In genomic region chr6:16239090-16239797, GRCh38 we compare ENCODE assay signal across 8 cellular contexts. TPM values are rescaled to one million over a fixed set of nuclear protein-coding genes. Genes with fewer than 3 reads are reported as not detected.
DNase-seq lines count a peak whose midpoint lies in the region; ATAC-seq, FAIRE-seq and TF ChIP-seq lines count a peak whose summit lies in the region.

No MANE protein-coding gene starts in this region.

- POLR2A ChIA-PET in K562 (lab: Yijun Ruan, JAX) = interaction anchor here (0.5 to 7.5 kb wide), 16 partner anchors 9 to 1826 kb away, joined by 3 to 116 read pairs (median 5); no protein-coding TSS in a partner anchor

- H3K9me1 ChIP-seq in K562 (ENCODE audit: control insufficient read depth, insufficient read depth, low read length) = no peaks in the 10 kb centered on the region

- BruUV-seq in K562 (replicated peaks; lab: Mats Ljungman, UMichigan) = no TSS peak

- CTCF ChIA-PET in K562 (lab: Yijun Ruan, JAX; ENCODE audit: low intra/inter-chr PET ratio) = interaction anchor here (0.7 kb wide), 1 partner anchor 213 kb away, joined by 3 read pairs; no protein-coding TSS in a partner anchor

- 4% methylated on average over 27 of the region's 27 CpGs for WGBS in K562 (ENCODE audit: insufficient coverage, low coverage, missing lambda C conversion rate)
- 4% methylated on average over 27 of the region's 27 CpGs for WGBS in prostate gland

- intact Hi-C loops in K562 (cut with micrococcal nuclease) = loop anchor here (1.0 to 2.0 kb wide), 2 partner anchors 24 to 26 kb away; no protein-coding TSS in a partner anchor
- intact Hi-C loops in prostate gland (cut with DNase I) = loop anchor here (2.0 kb wide), 1 partner anchor 38 kb away; no protein-coding TSS in a partner anchor

- peak overlapping the region; percentile 78 for H2AFZ ChIP-seq in K562 (ENCODE audit: low read depth, low read length)

- no peak for TF ChIP-seq EP300 in K562 (IDR thresholded peaks at IDR 0.05; ENCODE audit: low read length)

- H3K4me2 ChIP-seq in K562 (ENCODE audit: insufficient read depth, low read length) = peak overlapping the region; percentile 91

- H3K27me3 ChIP-seq in K562 (ENCODE audit: control insufficient read depth in 2 of 2, insufficient read depth in 2 of 2, low read length in 2 of 2) = no peaks in the 10 kb centered on the region
- H3K27me3 ChIP-seq in prostate gland (replicated peaks; ENCODE audit: insufficient read depth) = no peaks in the 10 kb centered on the region

- H3K9ac ChIP-seq in K562 (ENCODE audit: insufficient read depth in 1 of 2, low read depth in 2 of 2, low read length in 2 of 2) = peak overlapping the region; percentile 86 to 96

- H3K9me3 ChIP-seq in K562 (replicated peaks; ENCODE audit: control insufficient read depth, insufficient read depth, low read depth, low read length) (no peaks in the 10 kb centered on the region), prostate gland (no peaks in the 10 kb centered on the region)

- TF ChIP-seq CTCF in AG09309 (IDR thresholded peaks at IDR 0.05; ENCODE audit: control insufficient read depth, insufficient read depth, low read depth, low read length, missing control alignments) (peak; percentile 42), K562 (IDR thresholded peaks at IDR 0.05 in 2 of 3, conservative IDR thresholded peaks at IDR 0.05 in 1 of 3; ENCODE audit: insufficient read depth in 2 of 3, low read depth in 1 of 3, low read length in 3 of 3) (peak; percentile 44 to 48 (median 47); a peak in 4 of 6 replicates), prostate gland (IDR thresholded peaks at IDR 0.05) (peak in 3 of 4 experiments; percentile 6 to 73 (median 68))

- H3K4me3 ChIP-seq in AG09309 (ENCODE audit: control insufficient read depth, low read depth, low read length) (peak overlapping the region; percentile 80), K562 (peak overlapping the region; percentile 58), prostate gland (peak overlapping the region; percentile 53 to 55)

- peaks cover 48 to 58% of the 10 kb centered on the region in 2 experiments for H3K4me1 ChIP-seq in K562 (replicated peaks in 1 of 2; ENCODE audit: control insufficient read depth in 2 of 2, insufficient read depth in 2 of 2, low read length in 2 of 2)
- H3K4me1 ChIP-seq in prostate gland (replicated peaks) = peaks cover 9% of the 10 kb centered on the region

- peaks cover 61% of the 10 kb centered on the region for H3K79me2 ChIP-seq in K562 (ENCODE audit: control insufficient read depth, insufficient read depth, low read length)

- FAIRE-seq in K562 (lab: Jason Lieb, UNC) = peak; percentile 54

- peak overlapping the region; percentile 72 for H3K27ac ChIP-seq in K562 (ENCODE audit: extremely low read depth, low read depth, low read length)
- H3K27ac ChIP-seq in prostate gland = peak overlapping the region; percentile 83 to 86

- in situ Hi-C loops in K562 (cut with MboI) = no loop called here

- H4K20me1 ChIP-seq in K562 (replicated peaks; ENCODE audit: control insufficient read depth, insufficient read depth, low read length) = 0 out of 2 replicates have a peak, but pooled peaks cover 4% of the 10 kb centered on the region

- no peak; the same call in 1 of the 2 replicates for TF ChIP-seq POLR2A in K562 (conservative IDR thresholded peaks at IDR 0.05)
- peak; percentile 30 for TF ChIP-seq POLR2A in prostate gland (IDR thresholded peaks at IDR 0.05)

- TF ChIP-seq RAD21 in K562 (CRISPR knock-in tag; conservative IDR thresholded peaks at IDR 0.05 in 1 of 2, IDR thresholded peaks at IDR 0.05 in 1 of 2) = peak in 1 of 2 experiments; percentile 34; a peak in 3 of 4 replicates

- DNase-seq in AG09309 (ENCODE audit: low read depth) (no peak), NCI-H82 treated with DMSO at 0.1 percent for 48 hours (lab: John Stamatoyannopoulos, UW; ENCODE audit: unreplicated experiment) (peak; percentile 7), K562 (ENCODE audit: extremely low read depth in 1 of 4, low spot score in 3 of 4) (peak in 3 of 4 experiments; percentile 37 to 73 (median 55)), hypothalamus (lab: John Stamatoyannopoulos, UW) (peak in 45 of 51 donors; percentile 26 to 80 (median 58)), prostate gland (ENCODE audit: low spot score) (peak; percentile 86)

- ATAC-seq in GM19351 (IDR thresholded peaks at IDR 0.05; ENCODE audit: unreplicated experiment) (peak; percentile 3), K562 (peak; percentile 50), GM18867 (IDR thresholded peaks at IDR 0.05; ENCODE audit: unreplicated experiment) (no peak), GM19455 (IDR thresholded peaks at IDR 0.05; ENCODE audit: unreplicated experiment) (no peak)

- H3K36me3 ChIP-seq in K562 (ENCODE audit: control insufficient read depth, insufficient read depth, low read length) = peaks cover 13% of the 10 kb centered on the region; the same call in 2 of the 3 replicates
- no peaks in the 10 kb centered on the region for H3K36me3 ChIP-seq in prostate gland

TF ChIP-seq in K562, 482 proteins besides CTCF, POLR2A, EP300 and RAD21 (continues in another document):
- TF ChIP-seq ZNF140 (CRISPR knock-in tag; IDR thresholded peaks at IDR 0.05) = no peak
- TF ChIP-seq NRF1 (conservative IDR thresholded peaks at IDR 0.05 in 1 of 2, IDR thresholded peaks at IDR 0.05 in 1 of 2) = peak; percentile 28 to 32; a peak in 1 of 4 replicates
- TF ChIP-seq ZNF79 (CRISPR knock-in tag; IDR thresholded peaks at IDR 0.05; ENCODE audit: low read depth) = no peak
- TF ChIP-seq, protein P1, sequence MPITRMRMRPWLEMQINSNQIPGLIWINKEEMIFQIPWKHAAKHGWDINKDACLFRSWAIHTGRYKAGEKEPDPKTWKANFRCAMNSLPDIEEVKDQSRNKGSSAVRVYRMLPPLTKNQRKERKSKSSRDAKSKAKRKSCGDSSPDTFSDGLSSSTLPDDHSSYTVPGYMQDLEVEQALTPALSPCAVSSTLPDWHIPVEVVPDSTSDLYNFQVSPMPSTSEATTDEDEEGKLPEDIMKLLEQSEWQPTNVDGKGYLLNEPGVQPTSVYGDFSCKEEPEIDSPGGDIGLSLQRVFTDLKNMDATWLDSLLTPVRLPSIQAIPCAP (CRISPR knock-in tag; IDR thresholded peaks at IDR 0.05; ENCODE audit: borderline replicate concordance) = 0 out of 2 replicates have a peak, but pooled peaks have one; percentile 68
- TF ChIP-seq E2F8 (IDR thresholded peaks at IDR 0.05; ENCODE audit: low read depth, partially characterized antibody) = no peak
- TF ChIP-seq, protein P2, sequence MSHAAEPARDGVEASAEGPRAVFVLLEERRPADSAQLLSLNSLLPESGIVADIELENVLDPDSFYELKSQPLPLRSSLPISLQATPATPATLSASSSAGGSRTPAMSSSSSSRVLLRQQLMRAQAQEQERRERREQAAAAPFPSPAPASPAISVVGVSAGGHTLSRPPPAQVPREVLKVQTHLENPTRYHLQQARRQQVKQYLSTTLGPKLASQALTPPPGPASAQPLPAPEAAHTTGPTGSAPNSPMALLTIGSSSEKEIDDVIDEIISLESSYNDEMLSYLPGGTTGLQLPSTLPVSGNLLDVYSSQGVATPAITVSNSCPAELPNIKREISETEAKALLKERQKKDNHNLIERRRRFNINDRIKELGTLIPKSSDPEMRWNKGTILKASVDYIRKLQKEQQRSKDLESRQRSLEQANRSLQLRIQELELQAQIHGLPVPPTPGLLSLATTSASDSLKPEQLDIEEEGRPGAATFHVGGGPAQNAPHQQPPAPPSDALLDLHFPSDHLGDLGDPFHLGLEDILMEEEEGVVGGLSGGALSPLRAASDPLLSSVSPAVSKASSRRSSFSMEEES (CRISPR knock-in tag; IDR thresholded peaks at IDR 0.05) = no peak
- 0 out of 2 replicates have a peak, but pooled peaks have one; percentile 45 for TF ChIP-seq ZNF511 (CRISPR knock-in tag; IDR thresholded peaks at IDR 0.05)

RNA-seq across cellular contexts. Expression of gene GMPR, which starts 0.9 kb away (rescaled TPM):
- total RNA-seq in K562 (2011; cell fraction: chromatin; rRNA removed; ENCODE audit: low replicate concordance) = 58.9 and 89.1 TPM in 2 replicates
- 52.6 and 53.0 TPM in 2 replicates for total RNA-seq in K562 (2011; cell fraction: nucleolus; rRNA removed)
- total RNA-seq in K562 (2011; cell fraction: nucleoplasm; rRNA removed) = 58.1 and 58.7 TPM in 2 replicates
- total RNA-seq in K562 (2014; rRNA removed) (42.5 and 46.2 TPM in 2 replicates), K562 (2014; rRNA removed; fragmentation: Illumina TruSeq; extraction: Trizol) (34.1 and 34.6 TPM in 2 replicates), K562 (2015; rRNA removed; fragmentation: Illumina TruSeq; extraction: Trizol) (52.9 and 53.5 TPM in 2 replicates), K562 (2021) (64.1 and 73.7 TPM in 2 replicates), prostate gland (100 to 1,000 TPM; 228 to 266 TPM)
- polyA plus RNA-seq in K562 (2011; rRNA removed) (66.7 and 72.1 TPM in 2 replicates), K562 (2014; fragmentation: Illumina TruSeq; extraction: Trizol) (83.7 and 85.6 TPM in 2 replicates), K562 (2014; fragmentation: Nextera tagmentation; extraction: Ambion mirVana) (10 to 100 TPM; 42.0 to 47.8 TPM), K562 (2014; rRNA removed) (45.6 and 49.8 TPM in 2 replicates)
- 97.7 and 111 TPM in 2 replicates for polyA plus RNA-seq in K562 (2011; cell fraction: cytosol; rRNA removed)
- polyA plus RNA-seq in K562 (2011; cell fraction: nucleus; rRNA removed) = 50.2 and 57.5 TPM in 2 replicates
- polyA plus RNA-seq in K562 (2012) = 80.2 and 117 TPM in 2 replicates
- 82.0 and 85.1 TPM in 2 replicates for polyA minus RNA-seq in K562 (2011; rRNA and poly(A)+ RNA removed)
- 38.0 and 45.0 TPM in 2 replicates for polyA minus RNA-seq in K562 (2011; cell fraction: cytosol; rRNA and poly(A)+ RNA removed)
- polyA minus RNA-seq in K562 (2011; cell fraction: nucleus; rRNA and poly(A)+ RNA removed) = 26.5 and 45.9 TPM in 2 replicates

Comparison
In these comparisons a context has a peak if more than half of its experiments do, and no peak if none do; other contexts are left out.
1. ATAC-seq: peak in GM19351 (single experiment) and K562 (single experiment); none in GM18867 (single experiment) and GM19455 (single experiment).
2. Peak in every context shown above with its lines, with median percentiles within 50 percentile points of each other: H3K4me3 ChIP-seq and CTCF ChIP-seq.